Comparison of ENCODE assay signal across 8 cellular contexts in the genomic region with DNA sequence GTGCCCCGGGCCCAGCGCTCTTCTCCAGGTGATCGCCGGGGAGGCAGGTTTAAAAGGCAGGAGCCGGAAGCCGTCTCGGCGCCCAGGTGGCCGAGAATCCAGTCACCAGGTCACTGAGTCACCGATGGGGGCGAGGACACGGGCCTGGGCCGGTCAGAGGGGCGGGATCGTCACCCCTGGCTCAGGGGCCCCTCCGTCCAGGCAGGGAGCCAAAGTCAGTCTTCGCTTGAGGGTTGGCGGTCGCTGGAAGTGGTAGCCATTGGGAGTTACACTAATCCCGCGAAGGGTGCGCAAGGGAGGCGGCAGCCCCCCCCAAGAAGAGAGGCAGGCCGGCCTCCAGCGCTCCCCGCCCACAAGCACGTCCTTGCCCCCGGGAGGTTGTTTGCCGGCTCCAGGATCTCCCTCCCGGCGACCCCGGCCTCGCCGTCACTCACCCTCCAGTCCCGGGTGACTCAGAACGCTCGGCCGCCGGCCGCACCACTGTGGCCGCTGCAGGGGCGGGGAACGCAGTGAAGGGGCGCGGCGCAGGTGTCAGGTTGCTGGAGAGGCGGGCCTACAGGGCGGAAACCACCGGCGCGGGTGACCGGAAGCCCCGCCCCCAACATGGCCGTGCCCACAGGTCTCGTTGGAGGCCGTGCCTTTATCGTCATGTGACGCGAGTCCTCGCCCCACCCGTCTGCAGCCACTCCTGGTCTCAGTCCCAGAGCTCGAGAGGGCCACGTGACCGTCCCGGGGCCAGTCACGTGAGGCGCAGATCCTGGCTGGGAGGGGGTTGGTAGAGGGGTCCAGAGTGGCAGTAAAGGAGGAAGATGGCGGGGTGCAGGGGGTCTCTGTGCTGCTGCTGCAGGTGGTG. TPM values are rescaled to one million over a fixed set of nuclear protein-coding genes. Genes with fewer than 3 reads are reported as not detected.
A peak's percentile ranks its signal among the peaks of the same experiment; 100 is the strongest.
DNase-seq lines count a peak whose midpoint lies in the region; ATAC-seq and TF ChIP-seq lines count a peak whose summit lies in the region.

A gene with protein sequence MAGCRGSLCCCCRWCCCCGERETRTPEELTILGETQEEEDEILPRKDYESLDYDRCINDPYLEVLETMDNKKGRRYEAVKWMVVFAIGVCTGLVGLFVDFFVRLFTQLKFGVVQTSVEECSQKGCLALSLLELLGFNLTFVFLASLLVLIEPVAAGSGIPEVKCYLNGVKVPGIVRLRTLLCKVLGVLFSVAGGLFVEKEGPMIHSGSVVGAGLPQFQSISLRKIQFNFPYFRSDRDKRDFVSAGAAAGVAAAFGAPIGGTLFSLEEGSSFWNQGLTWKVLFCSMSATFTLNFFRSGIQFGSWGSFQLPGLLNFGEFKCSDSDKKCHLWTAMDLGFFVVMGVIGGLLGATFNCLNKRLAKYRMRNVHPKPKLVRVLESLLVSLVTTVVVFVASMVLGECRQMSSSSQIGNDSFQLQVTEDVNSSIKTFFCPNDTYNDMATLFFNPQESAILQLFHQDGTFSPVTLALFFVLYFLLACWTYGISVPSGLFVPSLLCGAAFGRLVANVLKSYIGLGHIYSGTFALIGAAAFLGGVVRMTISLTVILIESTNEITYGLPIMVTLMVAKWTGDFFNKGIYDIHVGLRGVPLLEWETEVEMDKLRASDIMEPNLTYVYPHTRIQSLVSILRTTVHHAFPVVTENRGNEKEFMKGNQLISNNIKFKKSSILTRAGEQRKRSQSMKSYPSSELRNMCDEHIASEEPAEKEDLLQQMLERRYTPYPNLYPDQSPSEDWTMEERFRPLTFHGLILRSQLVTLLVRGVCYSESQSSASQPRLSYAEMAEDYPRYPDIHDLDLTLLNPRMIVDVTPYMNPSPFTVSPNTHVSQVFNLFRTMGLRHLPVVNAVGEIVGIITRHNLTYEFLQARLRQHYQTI (plus strand): TSS at position 738 of the 853 bp plus-strand sequence. CDS start 72 bp downstream, at position 810.
A gene (minus strand): TSS at position 511 of the 853 bp plus-strand sequence. CDS start 2,848 bp downstream, outside the sequence.

- H3K27me3 Mint-ChIP-seq in type B pancreatic cell, result no peaks in the 10 kb centered on the region

- DNase-seq in GM12865 (ENCODE audit: low read depth) (peak; percentile 99), NCI-H1417 treated with DMSO at 0.1 percent for 48 hours (lab: John Stamatoyannopoulos, UW) (peak; percentile 88), SW480 (ENCODE audit: low spot score) (peak; percentile 99), adipocyte (ENCODE audit: low read depth) (peak; percentile 100), cardiac septum (ENCODE audit: low spot score) (peak; percentile 100), pons (ENCODE audit: low spot score) (peak; percentile 97), type B pancreatic cell (ENCODE audit: extremely low spot score, unreplicated experiment) (peak; percentile 100)

- H3K9me3 ChIP-seq in adipocyte (ENCODE audit: control insufficient read depth, low read length), result no peaks in the 10 kb centered on the region

- peak within 1 kb of the TSS; percentile 94 for H3K9ac ChIP-seq in adipocyte (ENCODE audit: low read length)

- peaks cover 5% of the 10 kb centered on the region for H3K36me3 Mint-ChIP-seq in type B pancreatic cell

- H3K4me1 ChIP-seq in adipocyte (ENCODE audit: control insufficient read depth, insufficient read depth, low read length), result peaks cover 50% of the 10 kb centered on the region

- peak; percentile 86 for ATAC-seq in HG02763 (IDR thresholded peaks at IDR 0.05; ENCODE audit: unreplicated experiment)

- peak within 1 kb of the TSS; percentile 100 for H3K4me3 Mint-ChIP-seq in type B pancreatic cell

- no peaks in the 10 kb centered on the region for H3K27me3 ChIP-seq in adipocyte (replicated peaks; ENCODE audit: control insufficient read depth, insufficient read depth, low read length)

- H3K4me1 Mint-ChIP-seq in type B pancreatic cell (ENCODE audit: unreplicated experiment), result peaks cover 39% of the 10 kb centered on the region

- intact Hi-C loops in cardiac septum (cut with DNase I), result loop anchor here (1.0 kb wide), 2 partner anchors 15 to 18 kb away; no protein-coding TSS in a partner anchor

- no peaks in the 10 kb centered on the region for H3K9me3 Mint-ChIP-seq in type B pancreatic cell

- H3K27ac Mint-ChIP-seq in type B pancreatic cell, result peak within 1 kb of the TSS; percentile 100

- H3K4me3 ChIP-seq in GM12865 (ENCODE audit: low read depth, low read length) (peak within 1 kb of the TSS; percentile 94), adipocyte (ENCODE audit: low read length) (peak within 1 kb of the TSS; percentile 95)

- peaks cover 33% of the 10 kb centered on the region for H3K36me3 ChIP-seq in adipocyte (ENCODE audit: control insufficient read depth, insufficient read depth, low read length, severe bottlenecking)

- TF ChIP-seq CTCF in GM12865 (IDR thresholded peaks at IDR 0.05; ENCODE audit: insufficient read depth, low read depth, low read length, missing control alignments), result no peak
- no peak for TF ChIP-seq CTCF in type B pancreatic cell (conservative IDR thresholded peaks at IDR 0.05)

RNA-seq across cellular contexts. Expression of the first gene that starts in this region (rescaled TPM):
- 26.3 TPM for total RNA-seq in cardiac septum
- total RNA-seq in type B pancreatic cell (ENCODE audit: low replicate concordance), result 21.3 and 31.1 TPM in 2 replicates

RNA-seq across cellular contexts. Expression of the second gene that starts in this region (rescaled TPM):
- total RNA-seq in cardiac septum (33.7 TPM), type B pancreatic cell (ENCODE audit: low replicate concordance) (30.1 and 33.4 TPM in 2 replicates)

Comparison
In these comparisons a context has a peak if more than half of its experiments do, and no peak if none do; other contexts are left out.
1. Peak in every context shown above with its lines: DNase-seq, ATAC-seq and H3K4me3 ChIP-seq.